Comparison of ENCODE assay signal across 8 cellular contexts in the genomic region with DNA sequence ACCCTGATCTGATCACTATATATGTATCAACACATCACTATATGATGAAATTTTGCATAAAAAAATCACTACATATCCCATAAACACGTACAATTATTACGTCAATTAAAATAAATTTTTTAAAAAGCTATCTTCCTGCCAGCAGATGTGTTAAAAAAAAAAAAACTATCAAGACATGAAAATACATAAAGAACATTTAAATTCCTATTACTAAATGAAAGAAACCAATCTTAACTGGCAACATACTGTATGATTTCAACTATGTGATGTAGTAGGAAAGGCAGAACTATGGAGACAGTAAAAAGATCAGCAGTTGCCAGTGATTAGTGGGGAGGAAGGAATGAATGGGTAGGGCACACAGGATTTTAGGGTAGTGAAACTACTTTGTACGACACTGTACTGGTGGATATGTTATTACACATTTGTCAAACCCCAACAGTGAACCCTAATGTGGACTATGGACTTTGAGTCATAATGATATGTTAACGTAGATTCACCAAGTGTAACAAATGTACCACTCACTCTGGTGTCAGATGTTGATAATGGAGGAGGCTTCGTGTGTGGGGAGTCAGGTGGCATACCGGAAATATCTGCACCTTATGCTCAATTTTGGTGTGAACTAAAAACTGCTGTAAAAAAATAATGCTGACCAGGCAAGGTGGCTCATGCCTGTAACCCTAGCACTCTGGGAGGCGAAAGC. TPM values are rescaled to one million over a fixed set of nuclear protein-coding genes. Genes with fewer than 3 reads are reported as not detected.
DNase-seq lines count a peak whose midpoint lies in the region; ATAC-seq, FAIRE-seq and TF ChIP-seq lines count a peak whose summit lies in the region.

No MANE protein-coding gene starts in this region.

- H3K9me3 ChIP-seq in pancreas = no peaks in the 10 kb centered on the region

- peak; percentile 96 for ATAC-seq in GM19023 (IDR thresholded peaks at IDR 0.05; ENCODE audit: unreplicated experiment)
- peak; percentile 89 for ATAC-seq in HG02870 (IDR thresholded peaks at IDR 0.05; ENCODE audit: unreplicated experiment)
- peak in 3 of 4 donors; percentile 70 to 87 (median 73) for ATAC-seq in pancreas

- H3K36me3 ChIP-seq in pancreas = no peaks in the 10 kb centered on the region

- H3K4me3 ChIP-seq in pancreas = no peak overlapping the region

- no peak for TF ChIP-seq CTCF in pancreas (IDR thresholded peaks at IDR 0.05)

- H3K4me1 ChIP-seq in pancreas = peaks cover 0 to 13% (median 11%) of the 10 kb centered on the region in 3 donors

- H3K27ac ChIP-seq in pancreas = no peak overlapping the region

- no peak for FAIRE-seq in pancreas (lab: Jason Lieb, UNC)

- 55 to 56% methylated on average over 7 of the region's 7 CpGs for WGBS in pancreas, 2 donors

- H3K27me3 ChIP-seq in pancreas = no peaks in the 10 kb centered on the region

- intact Hi-C loops in pancreas (cut with DNase I) = no loop called here

- DNase-seq in NOMO-1 treated with dmso at 0.1 percent for 144 hours (lab: John Stamatoyannopoulos, UW; ENCODE audit: unreplicated experiment) = peak; percentile 91
- no peak for DNase-seq in pancreas
- DNase-seq in HuH-7.5 (ENCODE audit: low spot score) = no peak
- no peak for DNase-seq in dedifferentiated amniotic fluid mesenchymal stem cell (ENCODE audit: extremely low spot score)
- DNase-seq in cortex of kidney (lab: John Stamatoyannopoulos, UW) = no peak
- no peak for DNase-seq in NCI-H2196 (lab: John Stamatoyannopoulos, UW; ENCODE audit: unreplicated experiment)

RNA-seq across cellular contexts. Expression of a gene that starts 27.4 kb away (rescaled TPM):
- 10 to 100 TPM; 30.0 to 58.9 (median 45.1) TPM for total RNA-seq in pancreas
- polyA plus RNA-seq in pancreas = 10 to 100 TPM; 33.6 to 50.1 TPM
